8 cellular contexts compared by ENCODE assay signal in genomic region chr22:33302049-33302545, GRCh38.
DNase-seq lines count a peak whose midpoint lies in the region; ATAC-seq and TF ChIP-seq lines count a peak whose summit lies in the region.

No MANE protein-coding gene starts in this region.

- DNase-seq in COLO668 (lab: John Stamatoyannopoulos, UW; ENCODE audit: unreplicated experiment) (peak; percentile 77), NCI-H2029 treated with DMSO at 0.1 percent for 48 hours (lab: John Stamatoyannopoulos, UW) (peak; percentile 31), dedifferentiated amniotic fluid mesenchymal stem cell (ENCODE audit: extremely low spot score) (peak; percentile 65)
- peak; percentile 61 for DNase-seq in activated CD4-positive, CD25-positive, alpha-beta regulatory T cell treated with anti-CD3 and anti-CD28 coated beads, Interleukin-2, amount 50 U/mL, for 72 hours
- peak; percentile 49 for DNase-seq in stimulated activated CD4-positive, alpha-beta T cell treated with anti-CD3 and anti-CD28 coated beads, Interleukin-4, amount 100 ng/mL, for 24 hours

- TF ChIP-seq RAD21 in liver (IDR thresholded peaks at IDR 0.05), result peak; percentile 99

- peak; percentile 97 for TF ChIP-seq CTCF in liver (IDR thresholded peaks at IDR 0.05; ENCODE audit: low read depth, low read length, missing input control)

- peaks cover 2 to 26% (median 17%) of the 10 kb centered on the region in 4 donors for H3K4me1 ChIP-seq in liver (ENCODE audit: control insufficient read depth in 4 of 4, insufficient read depth in 4 of 4, low read length in 3 of 4)

- H3K36me3 ChIP-seq in liver (ENCODE audit: control insufficient read depth in 4 of 4, insufficient read depth in 3 of 4, low read depth in 1 of 4, low read length in 3 of 4), result peaks cover 0 to 2% (median 0%) of the 10 kb centered on the region in 4 donors

- H3K27me3 ChIP-seq in liver (ENCODE audit: control insufficient read depth in 4 of 4, insufficient read depth in 4 of 4, low read length in 3 of 4), result no peaks in the 10 kb centered on the region

- H3K4me3 ChIP-seq in liver (ENCODE audit: low read depth in 1 of 3, low read length in 3 of 3), result peak overlapping the region; percentile 42 to 74 (median 45)

- H3K9me3 ChIP-seq in liver (ENCODE audit: control insufficient read depth in 4 of 4, low read length in 3 of 4), result no peaks in the 10 kb centered on the region

- H3K27ac ChIP-seq in liver (ENCODE audit: low read depth in 1 of 2, low read length in 2 of 2), result peak overlapping the region; percentile 42 to 70

- WGBS in liver, result 7% methylated on average over 10 of the region's 10 CpGs

- H3K9ac ChIP-seq in liver (ENCODE audit: low read depth in 1 of 2, low read length in 2 of 2), result peak overlapping the region; percentile 51 to 52

- ATAC-seq in GM21619 (IDR thresholded peaks at IDR 0.05; ENCODE audit: unreplicated experiment), result peak; percentile 37
- no peak for ATAC-seq in HG02938 (IDR thresholded peaks at IDR 0.05; ENCODE audit: unreplicated experiment)

TF ChIP-seq in liver, 16 proteins besides CTCF, POLR2A, EP300 and RAD21:
- TF ChIP-seq FOXA2 (IDR thresholded peaks at IDR 0.05) (no peak), MAX (IDR thresholded peaks at IDR 0.05) (no peak), EGR1 (IDR thresholded peaks at IDR 0.05; ENCODE audit: low read depth in 2 of 2) (no peak), TAF1 (conservative IDR thresholded peaks at IDR 0.05) (no peak), RXRA (IDR thresholded peaks at IDR 0.05) (peak; percentile 66 to 89), SP1 (IDR thresholded peaks at IDR 0.05) (peak; percentile 28), YY1 (IDR thresholded peaks at IDR 0.05) (peak; percentile 13), JUND (IDR thresholded peaks at IDR 0.05) (no peak), ZBTB33 (IDR thresholded peaks at IDR 0.05) (no peak), NR2F2 (IDR thresholded peaks at IDR 0.05) (peak; percentile 73), REST (IDR thresholded peaks at IDR 0.05) (peak; percentile 15), HNF4A (conservative IDR thresholded peaks at IDR 0.05) (peak; percentile 31 to 33), GABPA (IDR thresholded peaks at IDR 0.05 in 1 of 2, conservative IDR thresholded peaks at IDR 0.05 in 1 of 2) (no peak), HNF4G (IDR thresholded peaks at IDR 0.05) (no peak)
